In genomic region chr9:27426717-27427645, GRCh38 we compare ENCODE assay signal across 9 cellular contexts.
DNase-seq lines count a peak whose midpoint lies in the region; TF ChIP-seq lines count a peak whose summit lies in the region.
"Had no signal": no experiment of that assay in that cellular context is flagged by ENCODE, and none has a peak within 500 bp of the region (broad histone marks: within the 10 kb centered on the region; RNA-seq: fewer than 3 reads in every experiment).

No MANE protein-coding gene starts in this region.

- 32% methylated on average over 5 of the region's 5 CpGs for WGBS in smooth muscle cell (ENCODE audit: low lambda C conversion rate)

- H3F3A ChIP-seq in PC-9 (ENCODE audit: insufficient read depth, low read depth) (0 out of 2 replicates have a peak, but pooled peaks cover 5% of the 10 kb centered on the region), smooth muscle cell (ENCODE audit: low read depth) (peaks cover 9% of the 10 kb centered on the region)

- POLR2A ChIA-PET in PC-9 (lab: Charles Lee; ENCODE audit: unreplicated experiment): no interaction called here

- no peaks in the 10 kb centered on the region for H3K36me3 ChIP-seq in PC-9 (ENCODE audit: low read depth)
- H3K36me3 ChIP-seq in smooth muscle cell (ENCODE audit: low read depth): no peaks in the 10 kb centered on the region
- no peaks in the 10 kb centered on the region for H3K36me3 ChIP-seq in effector memory CD4-positive, alpha-beta T cell (ENCODE audit: control insufficient read depth, insufficient read depth, low read length)

- H3K4me3 ChIP-seq in PC-9 (no peak overlapping the region), fibroblast of villous mesenchyme (ENCODE audit: low read depth, low read length) (no peak overlapping the region), smooth muscle cell (no peak overlapping the region)
- no peak overlapping the region for H3K4me3 ChIP-seq in effector memory CD4-positive, alpha-beta T cell (ENCODE audit: insufficient read depth, low read depth, low read length, poor library complexity, severe bottlenecking)
- H3K4me3 ChIP-seq: SK-N-MC had no signal

- no peaks in the 10 kb centered on the region for H3K27me3 ChIP-seq in PC-9 (ENCODE audit: insufficient read depth, low read depth)
- H3K27me3 ChIP-seq in smooth muscle cell (ENCODE audit: low read depth): no peaks in the 10 kb centered on the region
- H3K27me3 ChIP-seq in effector memory CD4-positive, alpha-beta T cell (replicated peaks; ENCODE audit: control insufficient read depth, insufficient read depth, low read length, poor library complexity, severe bottlenecking): no peaks in the 10 kb centered on the region

- TF ChIP-seq CTCF in PC-9 (conservative IDR thresholded peaks at IDR 0.05) (no peak), fibroblast of villous mesenchyme (IDR thresholded peaks at IDR 0.05; ENCODE audit: insufficient read depth, low read depth, low read length) (no peak), smooth muscle cell (IDR thresholded peaks at IDR 0.05; ENCODE audit: borderline replicate concordance, insufficient read depth, poor library complexity, severe bottlenecking) (no peak)

- no peaks in the 10 kb centered on the region for H3K79me2 ChIP-seq in PC-9 (ENCODE audit: low read depth)
- no peaks in the 10 kb centered on the region for H3K79me2 ChIP-seq in smooth muscle cell (ENCODE audit: low read depth)

- intact Hi-C loops in PC-9 (cut with micrococcal nuclease; ENCODE audit: unreplicated experiment): loop anchor here (2.0 to 10.0 kb wide), 3 partner anchors 52 to 102 kb away; partner anchors contain the start of gene MOB3B

- peak; percentile 42 for DNase-seq in H4 (ENCODE audit: low spot score)
- peak; percentile 55 to 78 for DNase-seq in PC-9
- peak; percentile 72 for DNase-seq in fibroblast of villous mesenchyme (ENCODE audit: low read depth)
- no peak for DNase-seq in smooth muscle cell (lab: John Stamatoyannopoulos, UW; ENCODE audit: unreplicated experiment)
- no peak for DNase-seq in effector memory CD4-positive, alpha-beta T cell
- DNase-seq in mucosa of gallbladder (ENCODE audit: low spot score): no peak
- DNase-seq in activated T-cell treated with anti-CD3 and anti-CD28 coated beads, Interleukin-2, amount 50 U/mL, for 1 hour: no peak
- DNase-seq: hippocampal formation had no signal

- H3K9ac ChIP-seq in smooth muscle cell (ENCODE audit: low read depth): peak overlapping the region; percentile 38

- H4K20me1 ChIP-seq in PC-9 (ENCODE audit: insufficient read depth) (no peaks in the 10 kb centered on the region), smooth muscle cell (ENCODE audit: low read depth) (no peaks in the 10 kb centered on the region)

- H3K9me3 ChIP-seq in PC-9 (ENCODE audit: insufficient read depth, low read depth) (no peaks in the 10 kb centered on the region), smooth muscle cell (replicated peaks; ENCODE audit: low read depth) (no peaks in the 10 kb centered on the region)
- no peaks in the 10 kb centered on the region for H3K9me3 ChIP-seq in effector memory CD4-positive, alpha-beta T cell (ENCODE audit: control insufficient read depth, low read length)

- H3K27ac ChIP-seq in PC-9: peak overlapping the region; percentile 47
- peak overlapping the region; percentile 83 for H3K27ac ChIP-seq in smooth muscle cell (ENCODE audit: low read depth)
- no peak overlapping the region for H3K27ac ChIP-seq in effector memory CD4-positive, alpha-beta T cell (ENCODE audit: insufficient read depth, low read length, poor library complexity, severe bottlenecking)
- H3K27ac ChIP-seq: SK-N-MC had no signal

- no peaks in the 10 kb centered on the region for H3K9me2 ChIP-seq in PC-9 (ENCODE audit: insufficient read depth)

- CTCF ChIA-PET in PC-9 (lab: Charles Lee): no interaction called here

- H2AFZ ChIP-seq in PC-9 (no peak overlapping the region), smooth muscle cell (ENCODE audit: low read depth) (no peak overlapping the region)

- BruUV-seq in PC-9 (replicated peaks; lab: Mats Ljungman, UMichigan): TSS peak; percentile 30

- H3K4me1 ChIP-seq in PC-9 (replicated peaks; ENCODE audit: insufficient read depth): peaks cover 43% of the 10 kb centered on the region
- peaks cover 37% of the 10 kb centered on the region for H3K4me1 ChIP-seq in smooth muscle cell (ENCODE audit: low read depth)
- no peaks in the 10 kb centered on the region for H3K4me1 ChIP-seq in effector memory CD4-positive, alpha-beta T cell (ENCODE audit: control insufficient read depth, insufficient read depth, low read length, poor library complexity, severe bottlenecking)

- H3K4me2 ChIP-seq in PC-9 (peak overlapping the region; percentile 50), smooth muscle cell (peak overlapping the region; percentile 66)

Comparison
In these comparisons a context has a peak if more than half of its experiments do, and no peak if none do; other contexts are left out.
1. DNase-seq: peak in H4 (single experiment), PC-9 (2 of 2) and fibroblast of villous mesenchyme (single experiment); none in smooth muscle cell (single experiment), effector memory CD4-positive, alpha-beta T cell (0 of 3), mucosa of gallbladder (single experiment) and activated T-cell treated with anti-CD3 and anti-CD28 coated beads, Interleukin-2, amount 50 U/mL, for 1 hour (single experiment).